ENCODE assay signal across 1 cellular context in genomic region chr1:37056201-37056764, GRCh38.
TF ChIP-seq lines count a peak whose summit lies in the region.

No MANE protein-coding gene starts in this region.

TF ChIP-seq in K562, 482 proteins besides CTCF, POLR2A, EP300 and RAD21 (continued from another document):
- TF ChIP-seq ZNF318 (IDR thresholded peaks at IDR 0.05; ENCODE audit: borderline replicate concordance in 1 of 2, low read depth in 1 of 2) (no peak), GATA2 (CRISPR knock-in tag; IDR thresholded peaks at IDR 0.05) (no peak), HNRNPUL1 (IDR thresholded peaks at IDR 0.05; ENCODE audit: low read length) (no peak), RUNX1 (IDR thresholded peaks at IDR 0.05; ENCODE audit: low read depth) (no peak), CHD2 (IDR thresholded peaks at IDR 0.05; ENCODE audit: low read depth, low read length) (no peak), STAT5A (IDR thresholded peaks at IDR 0.05; ENCODE audit: borderline replicate concordance, low read length) (no peak), MAFF (IDR thresholded peaks at IDR 0.05; ENCODE audit: low read length) (no peak), PHF20 (IDR thresholded peaks at IDR 0.05; ENCODE audit: partially characterized antibody) (no peak)
TF ChIP-seq in K562: peak in this region for 0.
